In the genomic region with DNA sequence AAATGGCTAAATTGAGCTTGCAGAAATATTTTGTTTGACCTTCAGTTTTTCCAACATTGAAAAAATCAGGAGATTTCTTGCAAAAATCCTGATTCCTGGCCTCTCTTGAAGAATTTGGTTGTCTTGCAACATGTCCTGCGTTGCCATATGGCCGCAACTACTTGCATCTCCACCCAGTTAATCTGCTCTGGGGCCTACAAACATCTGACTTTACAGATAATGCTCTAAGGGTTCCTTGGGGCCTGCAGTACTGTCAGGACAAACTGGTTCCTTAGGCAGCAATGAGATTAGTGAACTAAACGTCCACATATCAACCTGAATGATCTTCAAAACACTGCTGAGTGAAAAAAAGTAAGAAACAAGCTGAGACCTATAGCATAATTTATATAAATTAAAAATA, we compare ENCODE assay signal across 1 cellular context.
A peak's percentile ranks its signal among the peaks of the same experiment; 100 is the strongest.
TF ChIP-seq lines count a peak whose summit lies in the region.

No MANE protein-coding gene starts in this region.

TF ChIP-seq in K562, 482 proteins besides CTCF, POLR2A, EP300 and RAD21 (continued from another document and continues in another):
- TF ChIP-seq, protein P1, sequence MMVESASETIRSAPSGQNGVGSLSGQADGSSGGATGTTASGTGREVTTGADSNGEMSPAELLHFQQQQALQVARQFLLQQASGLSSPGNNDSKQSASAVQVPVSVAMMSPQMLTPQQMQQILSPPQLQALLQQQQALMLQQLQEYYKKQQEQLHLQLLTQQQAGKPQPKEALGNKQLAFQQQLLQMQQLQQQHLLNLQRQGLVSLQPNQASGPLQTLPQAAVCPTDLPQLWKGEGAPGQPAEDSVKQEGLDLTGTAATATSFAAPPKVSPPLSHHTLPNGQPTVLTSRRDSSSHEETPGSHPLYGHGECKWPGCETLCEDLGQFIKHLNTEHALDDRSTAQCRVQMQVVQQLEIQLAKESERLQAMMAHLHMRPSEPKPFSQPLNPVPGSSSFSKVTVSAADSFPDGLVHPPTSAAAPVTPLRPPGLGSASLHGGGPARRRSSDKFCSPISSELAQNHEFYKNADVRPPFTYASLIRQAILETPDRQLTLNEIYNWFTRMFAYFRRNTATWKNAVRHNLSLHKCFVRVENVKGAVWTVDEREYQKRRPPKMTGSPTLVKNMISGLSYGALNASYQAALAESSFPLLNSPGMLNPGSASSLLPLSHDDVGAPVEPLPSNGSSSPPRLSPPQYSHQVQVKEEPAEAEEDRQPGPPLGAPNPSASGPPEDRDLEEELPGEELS (CRISPR knock-in tag; IDR thresholded peaks at IDR 0.05; ENCODE audit: borderline replicate concordance): no peak
- TF ChIP-seq KDM2B (CRISPR knock-in tag; IDR thresholded peaks at IDR 0.05) (no peak), ZSCAN29 (IDR thresholded peaks at IDR 0.05) (no peak), PHB2 (IDR thresholded peaks at IDR 0.05; ENCODE audit: low read depth) (0 out of 2 replicates have a peak, but pooled peaks have one; percentile 48), BRD4 (IDR thresholded peaks at IDR 0.05) (no peak), SMARCB1 (IDR thresholded peaks at IDR 0.05; ENCODE audit: insufficient read length, low read depth) (no peak), TCFL5 (CRISPR knock-in tag; conservative IDR thresholded peaks at IDR 0.05) (no peak), KAT8 (IDR thresholded peaks at IDR 0.05; ENCODE audit: low read depth) (no peak), GATA2 (CRISPR knock-in tag; IDR thresholded peaks at IDR 0.05) (peak; percentile 90), XRCC3 (IDR thresholded peaks at IDR 0.05) (no peak), HEY1 (CRISPR knock-in tag; IDR thresholded peaks at IDR 0.05; ENCODE audit: borderline replicate concordance) (no peak), SPI1 (IDR thresholded peaks at IDR 0.05; ENCODE audit: borderline replicate concordance, low read depth, low read length) (no peak), HCFC1 (IDR thresholded peaks at IDR 0.05; ENCODE audit: low read depth, low read length) (no peak), DNMT1 (IDR thresholded peaks at IDR 0.05) (no peak), SNRNP70 (optimal IDR thresholded peaks at IDR 0.05; ENCODE audit: low read depth, low read length) (no peak), ZNF165 (CRISPR knock-in tag; IDR thresholded peaks at IDR 0.05; ENCODE audit: borderline replicate concordance) (no peak), FOSL1 (tag; conservative IDR thresholded peaks at IDR 0.05) (peak; percentile 42), SRSF9 (IDR thresholded peaks at IDR 0.05; ENCODE audit: borderline replicate concordance, low read depth, low read length) (no peak), ZNF224 (CRISPR knock-in tag; IDR thresholded peaks at IDR 0.05) (no peak), ILK (tag; IDR thresholded peaks at IDR 0.05; ENCODE audit: borderline replicate concordance, low read depth) (no peak), MTA3 (IDR thresholded peaks at IDR 0.05; ENCODE audit: borderline replicate concordance) (peak; percentile 52; the same call in 1 of the 2 replicates), CREM (IDR thresholded peaks at IDR 0.05; ENCODE audit: low read depth) (peak; percentile 64; the same call in 1 of the 2 replicates), SMAD4 (CRISPR knock-in tag; conservative IDR thresholded peaks at IDR 0.05) (peak; percentile 40; the same call in 1 of the 2 replicates), ZBTB7A (IDR thresholded peaks at IDR 0.05; ENCODE audit: borderline replicate concordance, control insufficient read depth, low read depth, low read length) (no peak), ETV1 (tag; conservative IDR thresholded peaks at IDR 0.05; ENCODE audit: low read depth) (no peak), CHCHD3 (CRISPR knock-in tag; IDR thresholded peaks at IDR 0.05) (no peak), BACH1 (tag; IDR thresholded peaks at IDR 0.05) (no peak), RFX7 (CRISPR knock-in tag; IDR thresholded peaks at IDR 0.05) (no peak), ATF1 (CRISPR knock-in tag; IDR thresholded peaks at IDR 0.05) (no peak), ATF1 (tag; IDR thresholded peaks at IDR 0.05) (0 out of 2 replicates have a peak, but pooled peaks have one; percentile 29), FOXK1 (CRISPR knock-in tag; IDR thresholded peaks at IDR 0.05; ENCODE audit: borderline replicate concordance) (no peak), MYC (IDR thresholded peaks at IDR 0.05; ENCODE audit: low read depth, low read length) (peak; percentile 76), MYC (CRISPR knock-in tag; IDR thresholded peaks at IDR 0.05; ENCODE audit: borderline replicate concordance, low read depth) (no peak), MECOM (CRISPR knock-in tag; IDR thresholded peaks at IDR 0.05) (no peak), ZNF764 (CRISPR knock-in tag; IDR thresholded peaks at IDR 0.05; ENCODE audit: low read depth) (no peak), MYBL2 (IDR thresholded peaks at IDR 0.05; ENCODE audit: low read depth) (no peak; the same call in 1 of the 2 replicates), MYBL2 (CRISPR knock-in tag; IDR thresholded peaks at IDR 0.05; ENCODE audit: borderline replicate concordance) (no peak), RBBP5 (IDR thresholded peaks at IDR 0.05; ENCODE audit: borderline replicate concordance, insufficient read depth, low read length, poor library complexity, severe bottlenecking) (no peak), TRIM28 (IDR thresholded peaks at IDR 0.05) (peak; percentile 34; the same call in 1 of the 2 replicates), GTF2E2 (tag; IDR thresholded peaks at IDR 0.05) (no peak), ZNF316 (IDR thresholded peaks at IDR 0.05) (peak; percentile 18; the same call in 1 of the 2 replicates)
- TF ChIP-seq, protein P2, sequence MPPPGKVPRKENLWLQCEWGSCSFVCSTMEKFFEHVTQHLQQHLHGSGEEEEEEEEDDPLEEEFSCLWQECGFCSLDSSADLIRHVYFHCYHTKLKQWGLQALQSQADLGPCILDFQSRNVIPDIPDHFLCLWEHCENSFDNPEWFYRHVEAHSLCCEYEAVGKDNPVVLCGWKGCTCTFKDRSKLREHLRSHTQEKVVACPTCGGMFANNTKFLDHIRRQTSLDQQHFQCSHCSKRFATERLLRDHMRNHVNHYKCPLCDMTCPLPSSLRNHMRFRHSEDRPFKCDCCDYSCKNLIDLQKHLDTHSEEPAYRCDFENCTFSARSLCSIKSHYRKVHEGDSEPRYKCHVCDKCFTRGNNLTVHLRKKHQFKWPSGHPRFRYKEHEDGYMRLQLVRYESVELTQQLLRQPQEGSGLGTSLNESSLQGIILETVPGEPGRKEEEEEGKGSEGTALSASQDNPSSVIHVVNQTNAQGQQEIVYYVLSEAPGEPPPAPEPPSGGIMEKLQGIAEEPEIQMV (tag; conservative IDR thresholded peaks at IDR 0.05; ENCODE audit: low read depth): no peak
- TF ChIP-seq, protein P3, sequence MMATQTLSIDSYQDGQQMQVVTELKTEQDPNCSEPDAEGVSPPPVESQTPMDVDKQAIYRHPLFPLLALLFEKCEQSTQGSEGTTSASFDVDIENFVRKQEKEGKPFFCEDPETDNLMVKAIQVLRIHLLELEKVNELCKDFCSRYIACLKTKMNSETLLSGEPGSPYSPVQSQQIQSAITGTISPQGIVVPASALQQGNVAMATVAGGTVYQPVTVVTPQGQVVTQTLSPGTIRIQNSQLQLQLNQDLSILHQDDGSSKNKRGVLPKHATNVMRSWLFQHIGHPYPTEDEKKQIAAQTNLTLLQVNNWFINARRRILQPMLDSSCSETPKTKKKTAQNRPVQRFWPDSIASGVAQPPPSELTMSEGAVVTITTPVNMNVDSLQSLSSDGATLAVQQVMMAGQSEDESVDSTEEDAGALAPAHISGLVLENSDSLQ (IDR thresholded peaks at IDR 0.05): peak; percentile 36; the same call in 1 of the 2 replicates
- TF ChIP-seq, protein P4, sequence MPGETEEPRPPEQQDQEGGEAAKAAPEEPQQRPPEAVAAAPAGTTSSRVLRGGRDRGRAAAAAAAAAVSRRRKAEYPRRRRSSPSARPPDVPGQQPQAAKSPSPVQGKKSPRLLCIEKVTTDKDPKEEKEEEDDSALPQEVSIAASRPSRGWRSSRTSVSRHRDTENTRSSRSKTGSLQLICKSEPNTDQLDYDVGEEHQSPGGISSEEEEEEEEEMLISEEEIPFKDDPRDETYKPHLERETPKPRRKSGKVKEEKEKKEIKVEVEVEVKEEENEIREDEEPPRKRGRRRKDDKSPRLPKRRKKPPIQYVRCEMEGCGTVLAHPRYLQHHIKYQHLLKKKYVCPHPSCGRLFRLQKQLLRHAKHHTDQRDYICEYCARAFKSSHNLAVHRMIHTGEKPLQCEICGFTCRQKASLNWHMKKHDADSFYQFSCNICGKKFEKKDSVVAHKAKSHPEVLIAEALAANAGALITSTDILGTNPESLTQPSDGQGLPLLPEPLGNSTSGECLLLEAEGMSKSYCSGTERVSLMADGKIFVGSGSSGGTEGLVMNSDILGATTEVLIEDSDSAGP (CRISPR knock-in tag; IDR thresholded peaks at IDR 0.05): no peak
- TF ChIP-seq, protein P5, sequence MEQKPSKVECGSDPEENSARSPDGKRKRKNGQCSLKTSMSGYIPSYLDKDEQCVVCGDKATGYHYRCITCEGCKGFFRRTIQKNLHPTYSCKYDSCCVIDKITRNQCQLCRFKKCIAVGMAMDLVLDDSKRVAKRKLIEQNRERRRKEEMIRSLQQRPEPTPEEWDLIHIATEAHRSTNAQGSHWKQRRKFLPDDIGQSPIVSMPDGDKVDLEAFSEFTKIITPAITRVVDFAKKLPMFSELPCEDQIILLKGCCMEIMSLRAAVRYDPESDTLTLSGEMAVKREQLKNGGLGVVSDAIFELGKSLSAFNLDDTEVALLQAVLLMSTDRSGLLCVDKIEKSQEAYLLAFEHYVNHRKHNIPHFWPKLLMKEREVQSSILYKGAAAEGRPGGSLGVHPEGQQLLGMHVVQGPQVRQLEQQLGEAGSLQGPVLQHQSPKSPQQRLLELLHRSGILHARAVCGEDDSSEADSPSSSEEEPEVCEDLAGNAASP (IDR thresholded peaks at IDR 0.05): no peak
- TF ChIP-seq, protein P6, sequence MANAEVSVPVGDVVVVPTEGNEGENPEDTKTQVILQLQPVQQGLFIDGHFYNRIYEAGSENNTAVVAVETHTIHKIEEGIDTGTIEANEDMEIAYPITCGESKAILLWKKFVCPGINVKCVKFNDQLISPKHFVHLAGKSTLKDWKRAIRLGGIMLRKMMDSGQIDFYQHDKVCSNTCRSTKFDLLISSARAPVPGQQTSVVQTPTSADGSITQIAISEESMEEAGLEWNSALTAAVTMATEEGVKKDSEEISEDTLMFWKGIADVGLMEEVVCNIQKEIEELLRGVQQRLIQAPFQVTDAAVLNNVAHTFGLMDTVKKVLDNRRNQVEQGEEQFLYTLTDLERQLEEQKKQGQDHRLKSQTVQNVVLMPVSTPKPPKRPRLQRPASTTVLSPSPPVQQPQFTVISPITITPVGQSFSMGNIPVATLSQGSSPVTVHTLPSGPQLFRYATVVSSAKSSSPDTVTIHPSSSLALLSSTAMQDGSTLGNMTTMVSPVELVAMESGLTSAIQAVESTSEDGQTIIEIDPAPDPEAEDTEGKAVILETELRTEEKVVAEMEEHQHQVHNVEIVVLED (CRISPR knock-in tag; IDR thresholded peaks at IDR 0.05): no peak
- TF ChIP-seq, protein P7, sequence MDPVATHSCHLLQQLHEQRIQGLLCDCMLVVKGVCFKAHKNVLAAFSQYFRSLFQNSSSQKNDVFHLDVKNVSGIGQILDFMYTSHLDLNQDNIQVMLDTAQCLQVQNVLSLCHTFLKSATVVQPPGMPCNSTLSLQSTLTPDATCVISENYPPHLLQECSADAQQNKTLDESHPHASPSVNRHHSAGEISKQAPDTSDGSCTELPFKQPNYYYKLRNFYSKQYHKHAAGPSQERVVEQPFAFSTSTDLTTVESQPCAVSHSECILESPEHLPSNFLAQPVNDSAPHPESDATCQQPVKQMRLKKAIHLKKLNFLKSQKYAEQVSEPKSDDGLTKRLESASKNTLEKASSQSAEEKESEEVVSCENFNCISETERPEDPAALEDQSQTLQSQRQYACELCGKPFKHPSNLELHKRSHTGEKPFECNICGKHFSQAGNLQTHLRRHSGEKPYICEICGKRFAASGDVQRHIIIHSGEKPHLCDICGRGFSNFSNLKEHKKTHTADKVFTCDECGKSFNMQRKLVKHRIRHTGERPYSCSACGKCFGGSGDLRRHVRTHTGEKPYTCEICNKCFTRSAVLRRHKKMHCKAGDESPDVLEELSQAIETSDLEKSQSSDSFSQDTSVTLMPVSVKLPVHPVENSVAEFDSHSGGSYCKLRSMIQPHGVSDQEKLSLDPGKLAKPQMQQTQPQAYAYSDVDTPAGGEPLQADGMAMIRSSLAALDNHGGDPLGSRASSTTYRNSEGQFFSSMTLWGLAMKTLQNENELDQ (CRISPR knock-in tag; IDR thresholded peaks at IDR 0.05; ENCODE audit: borderline replicate concordance): no peak
- TF ChIP-seq, protein P8, sequence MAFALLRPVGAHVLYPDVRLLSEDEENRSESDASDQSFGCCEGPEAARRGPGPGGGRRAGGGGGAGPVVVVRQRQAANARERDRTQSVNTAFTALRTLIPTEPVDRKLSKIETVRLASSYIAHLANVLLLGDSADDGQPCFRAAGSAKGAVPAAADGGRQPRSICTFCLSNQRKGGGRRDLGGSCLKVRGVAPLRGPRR (CRISPR knock-in tag; IDR thresholded peaks at IDR 0.05): no peak
- TF ChIP-seq, protein P9, sequence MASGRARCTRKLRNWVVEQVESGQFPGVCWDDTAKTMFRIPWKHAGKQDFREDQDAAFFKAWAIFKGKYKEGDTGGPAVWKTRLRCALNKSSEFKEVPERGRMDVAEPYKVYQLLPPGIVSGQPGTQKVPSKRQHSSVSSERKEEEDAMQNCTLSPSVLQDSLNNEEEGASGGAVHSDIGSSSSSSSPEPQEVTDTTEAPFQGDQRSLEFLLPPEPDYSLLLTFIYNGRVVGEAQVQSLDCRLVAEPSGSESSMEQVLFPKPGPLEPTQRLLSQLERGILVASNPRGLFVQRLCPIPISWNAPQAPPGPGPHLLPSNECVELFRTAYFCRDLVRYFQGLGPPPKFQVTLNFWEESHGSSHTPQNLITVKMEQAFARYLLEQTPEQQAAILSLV (tag; IDR thresholded peaks at IDR 0.05): no peak
- TF ChIP-seq, protein P10, sequence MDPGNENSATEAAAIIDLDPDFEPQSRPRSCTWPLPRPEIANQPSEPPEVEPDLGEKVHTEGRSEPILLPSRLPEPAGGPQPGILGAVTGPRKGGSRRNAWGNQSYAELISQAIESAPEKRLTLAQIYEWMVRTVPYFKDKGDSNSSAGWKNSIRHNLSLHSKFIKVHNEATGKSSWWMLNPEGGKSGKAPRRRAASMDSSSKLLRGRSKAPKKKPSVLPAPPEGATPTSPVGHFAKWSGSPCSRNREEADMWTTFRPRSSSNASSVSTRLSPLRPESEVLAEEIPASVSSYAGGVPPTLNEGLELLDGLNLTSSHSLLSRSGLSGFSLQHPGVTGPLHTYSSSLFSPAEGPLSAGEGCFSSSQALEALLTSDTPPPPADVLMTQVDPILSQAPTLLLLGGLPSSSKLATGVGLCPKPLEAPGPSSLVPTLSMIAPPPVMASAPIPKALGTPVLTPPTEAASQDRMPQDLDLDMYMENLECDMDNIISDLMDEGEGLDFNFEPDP (CRISPR knock-in tag; IDR thresholded peaks at IDR 0.05): no peak
- TF ChIP-seq, protein P11, sequence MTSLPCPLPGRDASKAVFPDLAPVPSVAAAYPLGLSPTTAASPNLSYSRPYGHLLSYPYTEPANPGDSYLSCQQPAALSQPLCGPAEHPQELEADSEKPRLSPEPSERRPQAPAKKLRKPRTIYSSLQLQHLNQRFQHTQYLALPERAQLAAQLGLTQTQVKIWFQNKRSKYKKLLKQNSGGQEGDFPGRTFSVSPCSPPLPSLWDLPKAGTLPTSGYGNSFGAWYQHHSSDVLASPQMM (CRISPR knock-in tag; IDR thresholded peaks at IDR 0.05): no peak
- TF ChIP-seq, protein P12, sequence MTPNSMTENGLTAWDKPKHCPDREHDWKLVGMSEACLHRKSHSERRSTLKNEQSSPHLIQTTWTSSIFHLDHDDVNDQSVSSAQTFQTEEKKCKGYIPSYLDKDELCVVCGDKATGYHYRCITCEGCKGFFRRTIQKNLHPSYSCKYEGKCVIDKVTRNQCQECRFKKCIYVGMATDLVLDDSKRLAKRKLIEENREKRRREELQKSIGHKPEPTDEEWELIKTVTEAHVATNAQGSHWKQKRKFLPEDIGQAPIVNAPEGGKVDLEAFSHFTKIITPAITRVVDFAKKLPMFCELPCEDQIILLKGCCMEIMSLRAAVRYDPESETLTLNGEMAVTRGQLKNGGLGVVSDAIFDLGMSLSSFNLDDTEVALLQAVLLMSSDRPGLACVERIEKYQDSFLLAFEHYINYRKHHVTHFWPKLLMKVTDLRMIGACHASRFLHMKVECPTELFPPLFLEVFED (CRISPR knock-in tag; conservative IDR thresholded peaks at IDR 0.05): no peak
